ENCODE assay signal across 2 cellular contexts in genomic region chr19:1270854-1271527, GRCh38.
TF ChIP-seq lines count a peak whose summit lies in the region.

No MANE protein-coding gene starts in this region.

TF ChIP-seq in GM23338, 12 proteins besides CTCF, POLR2A, EP300 and RAD21 (continued from another document):
- no peak for TF ChIP-seq ZNF462 (CRISPR knock-in tag; IDR thresholded peaks at IDR 0.05)
- TF ChIP-seq POLR2AphosphoS5 (IDR thresholded peaks at IDR 0.05; ENCODE audit: low read depth), result no peak
- TF ChIP-seq REST (IDR thresholded peaks at IDR 0.05; ENCODE audit: unreplicated experiment), result no peak
- TF ChIP-seq, protein P1, sequence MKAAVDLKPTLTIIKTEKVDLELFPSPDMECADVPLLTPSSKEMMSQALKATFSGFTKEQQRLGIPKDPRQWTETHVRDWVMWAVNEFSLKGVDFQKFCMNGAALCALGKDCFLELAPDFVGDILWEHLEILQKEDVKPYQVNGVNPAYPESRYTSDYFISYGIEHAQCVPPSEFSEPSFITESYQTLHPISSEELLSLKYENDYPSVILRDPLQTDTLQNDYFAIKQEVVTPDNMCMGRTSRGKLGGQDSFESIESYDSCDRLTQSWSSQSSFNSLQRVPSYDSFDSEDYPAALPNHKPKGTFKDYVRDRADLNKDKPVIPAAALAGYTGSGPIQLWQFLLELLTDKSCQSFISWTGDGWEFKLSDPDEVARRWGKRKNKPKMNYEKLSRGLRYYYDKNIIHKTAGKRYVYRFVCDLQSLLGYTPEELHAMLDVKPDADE (IDR thresholded peaks at IDR 0.05), result no peak

TF ChIP-seq in WTC11, 78 proteins besides CTCF, POLR2A, EP300 and RAD21 (continued from another document):
- TF ChIP-seq ERG (CRISPR knock-in tag; IDR thresholded peaks at IDR 0.05), result 0 out of 2 replicates have a peak, but pooled peaks have one; percentile 14
